28 cellular contexts compared by ENCODE assay signal in genomic region chr17:4531988-4532736, GRCh38. TPM values are rescaled to one million over a fixed set of nuclear protein-coding genes. Genes with fewer than 3 reads are reported as not detected.
DNase-seq lines count a peak whose midpoint lies in the region; ATAC-seq and TF ChIP-seq lines count a peak whose summit lies in the region.
"Had no signal": no experiment of that assay in that cellular context is flagged by ENCODE, and none has a peak within 500 bp of the region (broad histone marks: within the 10 kb centered on the region; RNA-seq: fewer than 3 reads in every experiment).

No MANE protein-coding gene starts in this region.

- TF ChIP-seq EP300 in SK-N-SH (IDR thresholded peaks at IDR 0.05; ENCODE audit: borderline replicate concordance in 1 of 2, low read depth in 1 of 2, low read length in 1 of 2), result no peak

- H3K36me3 ChIP-seq in heart right ventricle, result peaks cover 0 to 4% (median 0%) of the 10 kb centered on the region in 9 donors
- peaks cover 0 to 7% of the 10 kb centered on the region in 2 donors for H3K36me3 ChIP-seq in lung (ENCODE audit: control insufficient read depth in 2 of 2, insufficient read depth in 2 of 2, low read length in 2 of 2)
- no peaks in the 10 kb centered on the region for H3K36me3 ChIP-seq in naive thymus-derived CD4-positive, alpha-beta T cell (ENCODE audit: control insufficient read depth in 2 of 3, insufficient read depth in 3 of 3, low read length in 3 of 3)
- H3K36me3 ChIP-seq in SK-N-SH (replicated peaks in 1 of 2; ENCODE audit: control insufficient read depth in 1 of 2, insufficient read depth in 2 of 2, low read length in 1 of 2), result no peaks in the 10 kb centered on the region
- H3K36me3 ChIP-seq: adrenal gland, neural progenitor cell, SJSA1, vagina had no signal

- no peak overlapping the region for H3K9ac ChIP-seq in SK-N-SH
- H3K9ac ChIP-seq: neural progenitor cell had no signal

- H3K79me2 ChIP-seq in SK-N-SH (ENCODE audit: insufficient read depth), result no peaks in the 10 kb centered on the region

- no peak overlapping the region for H3K4me3 Mint-ChIP-seq in naive thymus-derived CD4-positive, alpha-beta T cell
- H3K4me3 Mint-ChIP-seq: activated CD8-positive, alpha-beta T cell treated with anti-CD3 and anti-CD28 coated beads for 36 hours; H9; neural progenitor cell had no signal

- peak overlapping the region in 2 of 9 donors; percentile 1 to 8 for H3K27ac Mint-ChIP-seq in naive thymus-derived CD4-positive, alpha-beta T cell
- H3K27ac Mint-ChIP-seq: activated CD8-positive, alpha-beta T cell treated with anti-CD3 and anti-CD28 coated beads for 36 hours; H9; neural progenitor cell; progenitor cell of endocrine pancreas had no signal

- no peak overlapping the region for H3K4me3 ChIP-seq in heart right ventricle
- H3K4me3 ChIP-seq in lung, result no peak overlapping the region
- H3K4me3 ChIP-seq in naive thymus-derived CD4-positive, alpha-beta T cell (ENCODE audit: low read length), result no peak overlapping the region
- H3K4me3 ChIP-seq in SK-N-SH (ENCODE audit: low read depth in 2 of 2, low read length in 1 of 2), result no peak overlapping the region
- H3K4me3 ChIP-seq: adrenal gland, coronary artery, neural progenitor cell, SJSA1, testis, vagina had no signal

- no peaks in the 10 kb centered on the region for H3K9me3 ChIP-seq in heart right ventricle
- H3K9me3 ChIP-seq in lung (ENCODE audit: control insufficient read depth in 2 of 2, insufficient read depth in 1 of 2, low read length in 1 of 2), result no peaks in the 10 kb centered on the region
- no peaks in the 10 kb centered on the region for H3K9me3 ChIP-seq in naive thymus-derived CD4-positive, alpha-beta T cell (ENCODE audit: control insufficient read depth in 2 of 3, low read length in 3 of 3)
- no peaks in the 10 kb centered on the region for H3K9me3 ChIP-seq in SK-N-SH
- H3K9me3 ChIP-seq: adrenal gland, Caco-2, SJSA1, testis, vagina had no signal

- H3K9me3 Mint-ChIP-seq in naive thymus-derived CD4-positive, alpha-beta T cell, result no peaks in the 10 kb centered on the region
- H3K9me3 Mint-ChIP-seq: activated CD8-positive, alpha-beta T cell treated with anti-CD3 and anti-CD28 coated beads for 36 hours; H9; neural progenitor cell had no signal

- TF ChIP-seq CTCF in heart right ventricle (IDR thresholded peaks at IDR 0.05) (no peak), lung (IDR thresholded peaks at IDR 0.05; ENCODE audit: control extremely low read depth, extremely low read depth) (no peak), SK-N-SH (IDR thresholded peaks at IDR 0.05) (no peak)

- H3K27ac ChIP-seq in heart right ventricle, result peak overlapping the region in 8 of 10 donors; percentile 56 to 88 (median 72)
- peak overlapping the region; percentile 98 for H3K27ac ChIP-seq in cingulate gyrus (ENCODE audit: low read depth, low read length)
- peak overlapping the region; percentile 29 to 34 for H3K27ac ChIP-seq in lung (ENCODE audit: low read depth in 1 of 2, low read length in 1 of 2)
- peak overlapping the region; percentile 100 for H3K27ac ChIP-seq in substantia nigra (ENCODE audit: low read depth, low read length, poor library complexity, severe bottlenecking)
- no peak overlapping the region for H3K27ac ChIP-seq in naive thymus-derived CD4-positive, alpha-beta T cell (ENCODE audit: low read depth, low read length)
- H3K27ac ChIP-seq in SK-N-SH (ENCODE audit: low read depth in 2 of 2, low read length in 1 of 2), result no peak overlapping the region
- H3K27ac ChIP-seq: neural progenitor cell, SJSA1, testis, vagina had no signal

- DNase-seq in heart right ventricle (no peak), left ventricle myocardium superior (no peak), lung (ENCODE audit: low spot score) (no peak), substantia nigra (lab: John Stamatoyannopoulos, UW) (no peak), SK-N-SH (no peak)
- DNase-seq in naive thymus-derived CD4-positive, alpha-beta T cell, result no peak
- DNase-seq: ACHN; activated CD8-positive, alpha-beta T cell treated with anti-CD3 and anti-CD28 coated beads for 36 hours; activated gamma-delta T cell treated with Interleukin-2 at 50 U/mL for 16 hours; activated T-cell treated with anti-CD3 and anti-CD28 coated beads for 4 hours; Caco-2; DND-41; H9; left colon; NCI-H510A treated with DMSO at 0.1 percent for 48 hours; testis had no signal

- H3K4me1 ChIP-seq in heart right ventricle (peaks cover 17 to 96% (median 77%) of the 10 kb centered on the region in 9 donors), lung (ENCODE audit: control insufficient read depth in 2 of 2, insufficient read depth in 2 of 2, low read length in 2 of 2) (peaks cover 0 to 36% of the 10 kb centered on the region in 2 donors), SK-N-SH (ENCODE audit: control insufficient read depth in 1 of 2, insufficient read depth in 2 of 2, low read depth in 1 of 2, low read length in 1 of 2) (peaks cover 0 to 24% of the 10 kb centered on the region in 2 experiments; a peak in 1 of 4 replicates)
- H3K4me1 ChIP-seq in naive thymus-derived CD4-positive, alpha-beta T cell (ENCODE audit: control insufficient read depth in 2 of 2, insufficient read depth in 2 of 2, low read length in 2 of 2), result no peaks in the 10 kb centered on the region
- H3K4me1 ChIP-seq: Caco-2, SJSA1 had no signal

- no peak overlapping the region for H3K4me2 ChIP-seq in SK-N-SH
- H3K4me2 ChIP-seq: neural progenitor cell had no signal

- peaks cover 5 to 15% (median 8%) of the 10 kb centered on the region in 5 donors for H3K27me3 Mint-ChIP-seq in naive thymus-derived CD4-positive, alpha-beta T cell

- ATAC-seq in heart right ventricle, result no peak
- no peak for ATAC-seq in left ventricle myocardium superior
- ATAC-seq in lung (ENCODE audit: insufficient read depth, low FRiP score), result no peak
- no peak for ATAC-seq in GM21529 (IDR thresholded peaks at IDR 0.05; ENCODE audit: unreplicated experiment)
- ATAC-seq in naive thymus-derived CD4-positive, alpha-beta T cell, result no peak
- ATAC-seq: activated CD4-positive, CD25-positive, alpha-beta regulatory T cell treated with anti-CD3 and anti-CD28 coated beads, Interleukin-2, amount 50 U/mL, for 24 hours; activated CD8-positive, alpha-beta T cell treated with anti-CD3 and anti-CD28 coated beads for 36 hours; left colon had no signal

- peaks cover 0 to 16% (median 3%) of the 10 kb centered on the region in 7 donors for H3K4me1 Mint-ChIP-seq in naive thymus-derived CD4-positive, alpha-beta T cell
- H3K4me1 Mint-ChIP-seq: neural progenitor cell had no signal

- CTCF ChIA-PET in naive thymus-derived CD4-positive, alpha-beta T cell (lab: Charles Lee), result no interaction called here
- CTCF ChIA-PET in SK-N-SH (lab: Yijun Ruan, JAX), result interaction anchor here (0.8 kb wide), 1 partner anchor 111 kb away, joined by 3 read pairs; no protein-coding TSS in a partner anchor

- H4K20me1 ChIP-seq in SK-N-SH (ENCODE audit: insufficient read depth), result no peaks in the 10 kb centered on the region

- POLR2A ChIA-PET in naive thymus-derived CD4-positive, alpha-beta T cell (lab: Charles Lee), result no interaction called here
- POLR2A ChIA-PET in SK-N-SH (lab: Yijun Ruan, JAX), result no interaction called here

- H3K9me2 ChIP-seq in SK-N-SH, result no peaks in the 10 kb centered on the region

- no peak for TF ChIP-seq RAD21 in SK-N-SH (IDR thresholded peaks at IDR 0.05; ENCODE audit: low read length)

- H3K27me3 ChIP-seq in heart right ventricle (no peaks in the 10 kb centered on the region), lung (ENCODE audit: control insufficient read depth, insufficient read depth) (no peaks in the 10 kb centered on the region), SK-N-SH (ENCODE audit: insufficient read depth) (no peaks in the 10 kb centered on the region)
- no peaks in the 10 kb centered on the region for H3K27me3 ChIP-seq in naive thymus-derived CD4-positive, alpha-beta T cell (ENCODE audit: control insufficient read depth in 2 of 2, insufficient read depth in 2 of 2, low read length in 2 of 2)
- H3K27me3 ChIP-seq: adrenal gland, testis, vagina had no signal

- H2AFZ ChIP-seq in SK-N-SH (ENCODE audit: low read depth), result no peak overlapping the region
- H2AFZ ChIP-seq: neural progenitor cell had no signal

- intact Hi-C loops in heart right ventricle (cut with DNase I) (loop anchor here in 2 of 10 donors (10.0 kb wide), 1 partner anchor 107 kb away; no protein-coding TSS in a partner anchor), left ventricle myocardium superior (cut with micrococcal nuclease) (no loop called here)
- intact Hi-C loops in naive thymus-derived CD4-positive, alpha-beta T cell (cut with micrococcal nuclease), result no loop called here

- no peaks in the 10 kb centered on the region for H3K36me3 Mint-ChIP-seq in naive thymus-derived CD4-positive, alpha-beta T cell
- H3K36me3 Mint-ChIP-seq: neural progenitor cell had no signal

- WGBS in heart right ventricle, 2 donors, result 83 to 89% methylated on average over 17 of the region's 17 CpGs
- 82 to 85% methylated on average over 17 of the region's 17 CpGs for WGBS in lung, 2 donors
- WGBS in SK-N-SH (ENCODE audit: low lambda C conversion rate), result 95% methylated on average over 17 of the region's 17 CpGs

- no peaks in the 10 kb centered on the region for H3F3A ChIP-seq in SK-N-SH (replicated peaks; ENCODE audit: insufficient read depth)

RNA-seq across cellular contexts. Expression of gene MYBBP1A, which starts 23.0 kb away (rescaled TPM):
- total RNA-seq in heart right ventricle (10 to 100 TPM; 18.7 to 30.3 (median 21.7) TPM), left ventricle myocardium superior (18.5 TPM), lung (10 to 100 TPM; 21.2 to 71.7 TPM)
- polyA plus RNA-seq in heart right ventricle (10 to 100 TPM; 25.4 to 25.7 TPM), lung (10 to 100 TPM; 34.2 to 34.7 TPM), SK-N-SH (2012; rRNA removed) (74.7 and 93.0 TPM in 2 replicates)
- total RNA-seq in naive thymus-derived CD4-positive, alpha-beta T cell, result 10 to 100 TPM; 59.8 to 81.8 (median 77.9) TPM
- polyA plus RNA-seq in naive thymus-derived CD4-positive, alpha-beta T cell, result 10 to 100 TPM; 21.0 to 42.8 TPM
- polyA plus RNA-seq in SK-N-SH (2012; cell fraction: cytosol; rRNA removed), result 32.8 and 40.9 TPM in 2 replicates
- polyA plus RNA-seq in SK-N-SH (2012; cell fraction: nucleus; rRNA removed), result 264 and 287 TPM in 2 replicates

RNA-seq across cellular contexts. Expression of gene GGT6, which starts 28.2 kb away (rescaled TPM):
- total RNA-seq in heart right ventricle (under 1 TPM in 4 of 10 donors, not detected in 6; 0.08 to 0.19 (median 0.12) TPM), left ventricle myocardium superior (0.22 TPM), lung (10 to 100 TPM in 1 of 2 donors, 1 to 10 TPM in 1; 8.8 to 12.3 TPM)
- polyA plus RNA-seq in heart right ventricle (under 1 TPM; 0.03 to 0.15 TPM), lung (1 to 10 TPM; 2.8 to 6.1 TPM), SK-N-SH (2012; rRNA removed) (not detected in 2 replicates)
- total RNA-seq in naive thymus-derived CD4-positive, alpha-beta T cell, result not detected
- not detected for polyA plus RNA-seq in naive thymus-derived CD4-positive, alpha-beta T cell
- not detected in 2 replicates for polyA plus RNA-seq in SK-N-SH (2012; cell fraction: cytosol; rRNA removed)
- not detected in 2 replicates for polyA plus RNA-seq in SK-N-SH (2012; cell fraction: nucleus; rRNA removed)
- total RNA-seq: activated CD8-positive, alpha-beta T cell treated with anti-CD3 and anti-CD28 coated beads for 36 hours; Caco-2; mononuclear cell; progenitor cell of endocrine pancreas; SJSA1; T-helper 1 cell treated with Interleukin-12 subunit alpha and Interleukin-12 subunit beta and Interleukin-4 antibody, amounts not matched to agents 30 ng/mL and 1 ng/mL, for 36 hours had no signal
- polyA plus RNA-seq: BJ had no signal

RNA-seq across cellular contexts. Expression of gene SPNS2, which starts 33.5 kb away (rescaled TPM):
- total RNA-seq in heart right ventricle (10 to 100 TPM in 4 of 10 donors, 1 to 10 TPM in 6; 4.5 to 19.9 (median 8.9) TPM), left ventricle myocardium superior (12.7 TPM), lung (10 to 100 TPM; 26.8 to 32.1 TPM)
- polyA plus RNA-seq in heart right ventricle (10 to 100 TPM; 22.0 to 27.7 TPM), lung (10 to 100 TPM; 53.0 to 60.1 TPM), SK-N-SH (2012; rRNA removed) (0.08 TPM in 1 of 2 replicates, not detected in the other)
- under 1 TPM in 4 of 5 experiments, not detected in 1; 0.19 to 0.56 (median 0.50) TPM for total RNA-seq in naive thymus-derived CD4-positive, alpha-beta T cell
- not detected for polyA plus RNA-seq in naive thymus-derived CD4-positive, alpha-beta T cell
- 0.05 and 0.08 TPM in 2 replicates for polyA plus RNA-seq in SK-N-SH (2012; cell fraction: cytosol; rRNA removed)
- 0.14 and 0.19 TPM in 2 replicates for polyA plus RNA-seq in SK-N-SH (2012; cell fraction: nucleus; rRNA removed)
- polyA plus RNA-seq: BJ had no signal

RNA-seq across cellular contexts. Expression of gene SMTNL2, which starts 52.2 kb away (rescaled TPM):
- total RNA-seq in heart right ventricle (10 to 100 TPM in 9 of 10 donors, 1 to 10 TPM in 1; 7.8 to 84.1 (median 23.4) TPM), left ventricle myocardium superior (47.4 TPM), lung (10 to 100 TPM; 10.9 to 18.1 TPM)
- polyA plus RNA-seq in heart right ventricle (10 to 100 TPM in 1 of 2 donors, 1 to 10 TPM in 1; 2.7 to 11.8 TPM), lung (1 to 10 TPM; 1.5 to 3.0 TPM), SK-N-SH (2012; rRNA removed) (not detected in 2 replicates)
- total RNA-seq in naive thymus-derived CD4-positive, alpha-beta T cell, result not detected
- not detected for polyA plus RNA-seq in naive thymus-derived CD4-positive, alpha-beta T cell
- polyA plus RNA-seq in SK-N-SH (2012; cell fraction: cytosol; rRNA removed), result not detected in 2 replicates
- not detected in 2 replicates for polyA plus RNA-seq in SK-N-SH (2012; cell fraction: nucleus; rRNA removed)
- total RNA-seq: activated CD8-positive, alpha-beta T cell treated with anti-CD3 and anti-CD28 coated beads for 36 hours; mononuclear cell; SJSA1; T-helper 1 cell treated with Interleukin-12 subunit alpha and Interleukin-12 subunit beta and Interleukin-4 antibody, amounts not matched to agents 30 ng/mL and 1 ng/mL, for 36 hours had no signal
- polyA plus RNA-seq: BJ had no signal

Comparison
In these comparisons a context has a peak if more than half of its experiments do, and no peak if none do; other contexts are left out.
1. H3K27ac ChIP-seq: peak in heart right ventricle (8 of 10), cingulate gyrus (single experiment), lung (2 of 2) and substantia nigra (single experiment); none in naive thymus-derived CD4-positive, alpha-beta T cell (single experiment) and SK-N-SH (0 of 2).